23 cellular contexts compared by ENCODE assay signal in the genomic region with DNA sequence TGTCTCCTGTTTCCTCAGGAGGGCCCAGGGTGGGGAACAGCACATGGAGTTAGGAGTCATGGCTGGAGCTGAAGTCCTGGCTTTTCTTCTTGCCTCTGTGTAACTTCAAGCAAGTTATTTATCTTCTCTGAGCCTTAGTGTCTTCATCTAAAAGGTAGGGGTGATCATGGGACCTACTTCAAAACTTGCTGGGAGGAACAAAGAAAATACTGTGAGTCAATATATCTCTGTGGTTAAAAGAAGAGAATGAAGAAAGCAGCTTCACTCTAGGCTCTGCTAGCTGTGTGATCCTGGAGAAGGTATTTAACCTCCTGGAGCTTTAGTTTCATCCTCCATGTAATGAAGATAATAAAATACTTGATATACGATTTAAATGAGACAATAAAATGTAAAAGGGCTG. TPM values are rescaled to one million over a fixed set of nuclear protein-coding genes. Genes with fewer than 3 reads are reported as not detected.
DNase-seq lines count a peak whose midpoint lies in the region; ATAC-seq and TF ChIP-seq lines count a peak whose summit lies in the region.
"Had no signal": no experiment of that assay in that cellular context is flagged by ENCODE, and none has a peak within 500 bp of the region (broad histone marks: within the 10 kb centered on the region; RNA-seq: fewer than 3 reads in every experiment).

No MANE protein-coding gene starts in this region.

- intact Hi-C loops in cardiac septum (cut with DNase I), result no loop called here
- intact Hi-C loops in lower lobe of right lung (cut with DNase I), result no loop called here

- H3K27me3 ChIP-seq in cardiac muscle cell (no peaks in the 10 kb centered on the region), lower lobe of right lung (ENCODE audit: low read depth) (no peaks in the 10 kb centered on the region)

- H3K36me3 ChIP-seq in cardiac muscle cell (no peaks in the 10 kb centered on the region), lower lobe of right lung (no peaks in the 10 kb centered on the region)
- H3K36me3 ChIP-seq: spleen had no signal

- H3K27ac ChIP-seq in cardiac muscle cell, result peak overlapping the region; percentile 44
- H3K27ac ChIP-seq in lower lobe of right lung, result peak overlapping the region; percentile 84
- H3K27ac ChIP-seq: VCaP had no signal

- peak overlapping the region; percentile 50 for H3K27ac Mint-ChIP-seq in type B pancreatic cell
- H3K27ac Mint-ChIP-seq in HFFc6, result no peak overlapping the region
- H3K27ac Mint-ChIP-seq: activated CD4-positive, alpha-beta T cell treated with anti-CD3 and anti-CD28 coated beads, Interleukin-2, amount 10 ng/mL, durations not matched to agents 24 days and 14 days; activated naive CD4-positive, alpha-beta T cell treated with anti-CD3 and anti-CD28 coated beads, Interleukin-2, amount 10 ng/mL, durations not matched to agents 7 days and 5 days; activated T-helper 1 cell treated with anti-CD3 and anti-CD28 coated beads, Interleukin-12 subunit alpha, Interleukin-12 subunit beta, Interleukin-2, Interleukin-4 antibody, amounts not matched to agents 30 ng/mL and 10 ng/mL and 1 ng/mL, durations not matched to agents 14 hours and 24 hours and 36 hours; natural killer cell had no signal

- peaks cover 5% of the 10 kb centered on the region for H3K4me1 Mint-ChIP-seq in type B pancreatic cell (ENCODE audit: unreplicated experiment)
- H3K4me1 Mint-ChIP-seq in HFFc6 (ENCODE audit: low read depth), result peaks cover 47% of the 10 kb centered on the region
- H3K4me1 Mint-ChIP-seq: natural killer cell had no signal

- TF ChIP-seq CTCF in cardiac muscle cell (IDR thresholded peaks at IDR 0.05; ENCODE audit: low read depth, low read length), result no peak
- TF ChIP-seq CTCF in lower lobe of right lung (IDR thresholded peaks at IDR 0.05), result no peak
- no peak for TF ChIP-seq CTCF in type B pancreatic cell (conservative IDR thresholded peaks at IDR 0.05)
- TF ChIP-seq CTCF in HFFc6 (IDR thresholded peaks at IDR 0.05), result no peak

- DNase-seq in cardiac muscle cell (ENCODE audit: low read depth in 1 of 2, low spot score in 1 of 2) (no peak), cardiac septum (ENCODE audit: low spot score) (no peak), amniotic epithelial cell (ENCODE audit: low read depth) (peak; percentile 28), lower lobe of right lung (no peak), type B pancreatic cell (ENCODE audit: extremely low spot score, unreplicated experiment) (no peak), HFFc6 (no peak), anterior cingulate cortex (lab: John Stamatoyannopoulos, UW) (no peak)
- DNase-seq: activated CD4-positive, alpha-beta T cell treated with anti-CD3 and anti-CD28 coated beads, Interleukin-2, amount 10 ng/mL, durations not matched to agents 24 days and 14 days; activated naive CD4-positive, alpha-beta T cell treated with anti-CD3 and anti-CD28 coated beads, Interleukin-2, amount 10 ng/mL, durations not matched to agents 7 days and 5 days; DMS79 treated with DMSO at 0.1 percent for 48 hours; GF-D8; glutamatergic neuron; H7; natural killer cell; NCI-H1092; NCI-H1694 treated with DMSO at 0.1 percent for 48 hours; NCI-H2171; NCI-H524; PC-3; spleen; trophoblast cell had no signal

- no peaks in the 10 kb centered on the region for H3K27me3 Mint-ChIP-seq in type B pancreatic cell
- H3K27me3 Mint-ChIP-seq in HFFc6 (ENCODE audit: insufficient read depth), result peaks cover 3% of the 10 kb centered on the region; the same call in 1 of the 2 replicates

- peaks cover 20% of the 10 kb centered on the region for H3K4me1 ChIP-seq in cardiac muscle cell (ENCODE audit: low read depth)
- H3K4me1 ChIP-seq in lower lobe of right lung, result peaks cover 34% of the 10 kb centered on the region

- H3K4me3 ChIP-seq in cardiac muscle cell (no peak overlapping the region), lower lobe of right lung (no peak overlapping the region)
- H3K4me3 ChIP-seq: spleen had no signal

- ATAC-seq in lower lobe of right lung, result no peak
- ATAC-seq: natural killer cell had no signal

- H3K9me3 ChIP-seq in cardiac muscle cell (ENCODE audit: low read depth), result no peaks in the 10 kb centered on the region
- no peaks in the 10 kb centered on the region for H3K9me3 ChIP-seq in lower lobe of right lung
- H3K9me3 ChIP-seq: spleen had no signal

- no peaks in the 10 kb centered on the region for H3K36me3 Mint-ChIP-seq in type B pancreatic cell
- no peaks in the 10 kb centered on the region for H3K36me3 Mint-ChIP-seq in HFFc6 (ENCODE audit: low read depth)
- H3K36me3 Mint-ChIP-seq: activated naive CD4-positive, alpha-beta T cell treated with anti-CD3 and anti-CD28 coated beads, Interleukin-2, amount 10 ng/mL, durations not matched to agents 7 days and 5 days; natural killer cell had no signal

- no peaks in the 10 kb centered on the region for H3K9me3 Mint-ChIP-seq in type B pancreatic cell
- H3K9me3 Mint-ChIP-seq in HFFc6, result no peaks in the 10 kb centered on the region
- H3K9me3 Mint-ChIP-seq: activated CD4-positive, alpha-beta T cell treated with anti-CD3 and anti-CD28 coated beads, Interleukin-2, amount 10 ng/mL, durations not matched to agents 24 days and 14 days; activated naive CD4-positive, alpha-beta T cell treated with anti-CD3 and anti-CD28 coated beads, Interleukin-2, amount 10 ng/mL, durations not matched to agents 7 days and 5 days; activated T-helper 1 cell treated with anti-CD3 and anti-CD28 coated beads, Interleukin-12 subunit alpha, Interleukin-12 subunit beta, Interleukin-2, Interleukin-4 antibody, amounts not matched to agents 30 ng/mL and 10 ng/mL and 1 ng/mL, durations not matched to agents 14 hours and 24 hours and 36 hours; natural killer cell had no signal

- H3K4me3 Mint-ChIP-seq in type B pancreatic cell, result no peak overlapping the region
- no peak overlapping the region for H3K4me3 Mint-ChIP-seq in HFFc6
- H3K4me3 Mint-ChIP-seq: activated CD4-positive, alpha-beta T cell treated with anti-CD3 and anti-CD28 coated beads, Interleukin-2, amount 10 ng/mL, durations not matched to agents 24 days and 14 days; activated naive CD4-positive, alpha-beta T cell treated with anti-CD3 and anti-CD28 coated beads, Interleukin-2, amount 10 ng/mL, durations not matched to agents 7 days and 5 days; activated T-helper 1 cell treated with anti-CD3 and anti-CD28 coated beads, Interleukin-12 subunit alpha, Interleukin-12 subunit beta, Interleukin-2, Interleukin-4 antibody, amounts not matched to agents 30 ng/mL and 10 ng/mL and 1 ng/mL, durations not matched to agents 14 hours and 24 hours and 36 hours; natural killer cell had no signal

RNA-seq across cellular contexts. Expression of a gene that starts 26.5 kb away (rescaled TPM):
- total RNA-seq in cardiac muscle cell (30.5 and 39.3 TPM in 2 replicates), cardiac septum (55.2 TPM), lower lobe of right lung (26.6 TPM), type B pancreatic cell (ENCODE audit: low replicate concordance) (6.4 and 12.1 TPM in 2 replicates)
- polyA plus RNA-seq in cardiac muscle cell, result 24.0 and 38.7 TPM in 2 replicates
- total RNA-seq in HFFc6 (2021; fragmentation: NEBNext Ultra II Directional; extraction: Animal tissue kit (Norgen Biotek cat#: 25700)), result 1 to 10 TPM; 3.2 to 7.5 (median 5.4) TPM
- total RNA-seq: activated CD4-positive, alpha-beta T cell treated with anti-CD3 and anti-CD28 coated beads, Interleukin-2, amount 10 ng/mL, durations not matched to agents 24 days and 14 days; activated T-helper 1 cell treated with anti-CD3 and anti-CD28 coated beads, Interleukin-12 subunit alpha, Interleukin-12 subunit beta, Interleukin-2, Interleukin-4 antibody, amounts not matched to agents 30 ng/mL and 10 ng/mL and 1 ng/mL, durations not matched to agents 14 hours and 24 hours and 36 hours had no signal

RNA-seq across cellular contexts. Expression of a gene that starts 47.1 kb away (rescaled TPM):
- total RNA-seq in cardiac muscle cell, result 4.9 and 5.1 TPM in 2 replicates
- polyA plus RNA-seq in cardiac muscle cell, result 4.2 and 6.6 TPM in 2 replicates
- total RNA-seq in cardiac septum, result 11.0 TPM
- 15.1 TPM for total RNA-seq in lower lobe of right lung
- 19.1 and 22.6 TPM in 2 replicates for total RNA-seq in type B pancreatic cell (ENCODE audit: low replicate concordance)
- total RNA-seq in HFFc6 (2021; fragmentation: NEBNext Ultra II Directional; extraction: Animal tissue kit (Norgen Biotek cat#: 25700)), result 10 to 100 TPM; 15.6 to 18.9 (median 17.5) TPM

RNA-seq across cellular contexts. Expression of a gene that starts 59.7 kb away (rescaled TPM):
- total RNA-seq in cardiac muscle cell (14.4 and 16.1 TPM in 2 replicates), cardiac septum (4.3 TPM), lower lobe of right lung (5.9 TPM), type B pancreatic cell (ENCODE audit: low replicate concordance) (8.2 and 18.5 TPM in 2 replicates)
- polyA plus RNA-seq in cardiac muscle cell, result 15.3 and 17.6 TPM in 2 replicates
- 10 to 100 TPM in 5 of 6 experiments, 1 to 10 TPM in 1; 9.8 to 13.5 (median 11.0) TPM for total RNA-seq in HFFc6 (2021; fragmentation: NEBNext Ultra II Directional; extraction: Animal tissue kit (Norgen Biotek cat#: 25700))
